10 cellular contexts compared by ENCODE assay signal in the genomic region with DNA sequence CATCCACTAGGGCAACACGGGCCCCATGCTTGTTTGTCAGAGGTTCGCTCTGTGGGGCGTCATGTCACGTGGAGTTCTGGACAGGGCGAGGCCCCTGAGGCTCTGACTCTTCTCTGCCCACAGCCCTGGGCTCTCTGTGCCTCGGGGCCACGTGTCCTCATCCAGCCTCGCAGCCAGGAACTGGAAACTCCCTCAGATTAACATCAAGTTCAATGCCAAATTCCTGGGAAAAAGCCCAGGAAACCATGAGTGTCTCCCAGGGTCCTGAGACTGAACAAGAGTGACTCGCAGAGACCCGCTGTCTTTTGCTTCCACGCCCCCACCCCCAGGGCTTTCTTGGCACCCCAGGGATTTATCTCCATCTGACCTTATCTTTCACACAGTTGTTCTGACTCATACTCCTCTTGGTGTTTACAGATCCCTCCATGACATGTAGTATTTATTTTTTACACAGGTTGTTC.
DNase-seq lines count a peak whose midpoint lies in the region; ATAC-seq and TF ChIP-seq lines count a peak whose summit lies in the region.
"Had no signal": no experiment of that assay in that cellular context is flagged by ENCODE, and none has a peak within 500 bp of the region (broad histone marks: within the 10 kb centered on the region; RNA-seq: fewer than 3 reads in every experiment).

No MANE protein-coding gene starts in this region.

- H3K4me1 ChIP-seq in HUES48 (ENCODE audit: control insufficient read depth, insufficient read depth, low read length) (no peaks in the 10 kb centered on the region), mesendoderm (ENCODE audit: control insufficient read depth, low read depth, low read length) (peaks cover 3% of the 10 kb centered on the region), thyroid gland (no peaks in the 10 kb centered on the region)

- no peak overlapping the region for H2BK120ac ChIP-seq in mesendoderm (ENCODE audit: low read depth, low read length)

- H3K9me3 ChIP-seq in HUES48 (ENCODE audit: control insufficient read depth, insufficient read depth, low read length): no peaks in the 10 kb centered on the region
- no peaks in the 10 kb centered on the region for H3K9me3 ChIP-seq in thyroid gland

- H3K56ac ChIP-seq in mesendoderm (ENCODE audit: low read length): peak overlapping the region; percentile 27

- H3K4me3 Mint-ChIP-seq in T-cell: no peak overlapping the region

- H3K27ac ChIP-seq in HUES48 (ENCODE audit: low read depth, low read length) (peak overlapping the region; percentile 12), brain microvascular endothelial cell (peak overlapping the region; percentile 87), mesendoderm (ENCODE audit: low read depth, low read length) (no peak overlapping the region), thyroid gland (no peak overlapping the region)

- no peak overlapping the region for H3K27ac Mint-ChIP-seq in T-cell

- H3K9ac ChIP-seq in HUES48 (ENCODE audit: low read depth, low read length) (no peak overlapping the region), mesendoderm (ENCODE audit: low read length) (no peak overlapping the region)

- no peaks in the 10 kb centered on the region for H3K79me2 ChIP-seq in mesendoderm (ENCODE audit: control insufficient read depth, insufficient read depth, low read length)

- H3K27me3 ChIP-seq in HUES48 (ENCODE audit: control insufficient read depth, insufficient read depth, low read length): no peaks in the 10 kb centered on the region
- no peaks in the 10 kb centered on the region for H3K27me3 ChIP-seq in brain microvascular endothelial cell (replicated peaks)
- no peaks in the 10 kb centered on the region for H3K27me3 ChIP-seq in mesendoderm (ENCODE audit: insufficient read depth, low read length, poor library complexity)
- H3K27me3 ChIP-seq in thyroid gland: no peaks in the 10 kb centered on the region

- in situ Hi-C loops in Caki2 (cut with HindIII; ENCODE audit: low pct_unique_long_range_greater_than_20kb, low sequenced_read_pairs): no loop called here
- in situ Hi-C loops in brain microvascular endothelial cell (cut with HindIII; ENCODE audit: low pct_ligation_motif_present, low sequenced_read_pairs): no loop called here

- no peak overlapping the region for H2AK5ac ChIP-seq in mesendoderm (ENCODE audit: low read length)

- TF ChIP-seq POLR2A in thyroid gland (IDR thresholded peaks at IDR 0.05): no peak

- H3K4me1 Mint-ChIP-seq in T-cell: no peaks in the 10 kb centered on the region

- no peak overlapping the region for H3K23ac ChIP-seq in mesendoderm (ENCODE audit: low read length)

- intact Hi-C loops in thyroid gland (cut with DNase I): no loop called here

- H3K36me3 ChIP-seq in HUES48 (ENCODE audit: control insufficient read depth, insufficient read depth, low read length) (no peaks in the 10 kb centered on the region), brain microvascular endothelial cell (replicated peaks) (no peaks in the 10 kb centered on the region), mesendoderm (ENCODE audit: control insufficient read depth, insufficient read depth, low read length) (no peaks in the 10 kb centered on the region), thyroid gland (no peaks in the 10 kb centered on the region)

- H2BK5ac ChIP-seq in mesendoderm (ENCODE audit: low read length): no peak overlapping the region

- no peak overlapping the region for H3K4me2 ChIP-seq in mesendoderm (ENCODE audit: low read length)

- peaks cover 0 to 3% (median 0%) of the 10 kb centered on the region in 3 donors for H3K9me3 Mint-ChIP-seq in T-cell

- H3K4ac ChIP-seq in mesendoderm (ENCODE audit: low read depth, low read length): no peak overlapping the region

- no peaks in the 10 kb centered on the region for H3K79me1 ChIP-seq in mesendoderm (ENCODE audit: low read length)

- peak; percentile 31 for TF ChIP-seq CTCF in brain microvascular endothelial cell (IDR thresholded peaks at IDR 0.05; ENCODE audit: low read depth, low read length, missing control alignments)
- TF ChIP-seq CTCF in thyroid gland (IDR thresholded peaks at IDR 0.05): no peak

- H4K5ac ChIP-seq in mesendoderm (ENCODE audit: low read length): no peak overlapping the region

- POLR2A ChIA-PET in T-cell (lab: Charles Lee): no interaction called here

- H2BK15ac ChIP-seq in mesendoderm (replicated peaks; ENCODE audit: low read depth): no peak overlapping the region

- CTCF ChIA-PET in T-cell (lab: Charles Lee): no interaction called here

- WGBS in mesendoderm (ENCODE audit: extremely low coverage, insufficient coverage, low lambda C conversion rate): no CpG with 5 or more reads among the region's 11 CpGs
- 72 to 79% methylated on average over 11 of the region's 11 CpGs for WGBS in thyroid gland, 2 donors

- no peak for ATAC-seq in T-cell (replicated peaks in 1 of 4)
- ATAC-seq: esophagus mucosa had no signal

- H3K36me3 Mint-ChIP-seq in T-cell: no peaks in the 10 kb centered on the region

- no peak overlapping the region for H3K4me3 ChIP-seq in HUES48 (ENCODE audit: low read depth, low read length)
- H3K4me3 ChIP-seq in brain microvascular endothelial cell (ENCODE audit: low read depth, low read length): no peak overlapping the region
- no peak overlapping the region for H3K4me3 ChIP-seq in mesendoderm (ENCODE audit: low read length)
- no peak overlapping the region for H3K4me3 ChIP-seq in thyroid gland (replicated peaks in 1 of 3)

- H3K18ac ChIP-seq in mesendoderm (ENCODE audit: low read length): no peak overlapping the region

- no peak overlapping the region for H4K8ac ChIP-seq in mesendoderm (ENCODE audit: low read depth, low read length)

- DNase-seq in Caki2 (ENCODE audit: low read depth) (peak; percentile 90), brain microvascular endothelial cell (peak; percentile 92), mesendoderm (peak; percentile 90), activated gamma-delta T cell (lab: John Stamatoyannopoulos, UW) (no peak), T-cell (no peak), thyroid gland (no peak)
- DNase-seq in stimulated activated naive CD4-positive, alpha-beta T cell treated with Interleukin-2 at 50 U/mL for 16 hours (lab: John Stamatoyannopoulos, UW): no peak
- DNase-seq: NCI-H524 had no signal

- no peaks in the 10 kb centered on the region for H3K27me3 Mint-ChIP-seq in T-cell

Comparison
In these comparisons a context has a peak if more than half of its experiments do, and no peak if none do; other contexts are left out.
1. DNase-seq: peak in Caki2 (single experiment), brain microvascular endothelial cell (single experiment) and mesendoderm (single experiment); none in stimulated activated naive CD4-positive, alpha-beta T cell treated with Interleukin-2 at 50 U/mL for 16 hours (single experiment), activated gamma-delta T cell (single experiment), T-cell (0 of 34) and thyroid gland (0 of 2).
2. H3K27ac ChIP-seq: peak in HUES48 (single experiment) and brain microvascular endothelial cell (single experiment); none in mesendoderm (single experiment) and thyroid gland (0 of 3).